ENCODE assay signal across 13 cellular contexts in the genomic region with DNA sequence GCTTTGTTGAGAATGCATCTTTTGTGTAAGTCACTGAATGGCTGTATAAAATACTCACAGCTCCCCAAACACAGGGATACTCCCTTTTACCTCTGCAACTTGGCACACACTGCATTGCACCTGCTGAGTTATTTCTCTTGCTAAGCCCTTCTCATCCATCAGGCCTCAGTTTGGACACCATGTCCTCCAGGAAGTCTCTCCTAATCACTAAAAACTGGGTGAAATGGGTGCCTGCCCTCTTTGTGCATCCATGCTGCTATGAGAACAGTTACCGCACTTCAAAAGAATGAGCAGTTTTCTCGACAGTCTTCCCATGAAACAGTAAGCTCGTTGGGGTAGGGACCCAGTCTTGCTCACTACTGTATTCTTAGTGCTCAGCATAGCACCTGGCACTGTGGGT.
"Had no signal": no experiment of that assay in that cellular context is flagged by ENCODE, and none has a peak within 500 bp of the region (broad histone marks: within the 10 kb centered on the region; RNA-seq: fewer than 3 reads in every experiment).

No MANE protein-coding gene starts in this region.

- DNase-seq: activated CD4-positive, alpha-beta memory T cell treated with anti-CD3 and anti-CD28 coated beads, Interleukin-2, amount 10 ng/mL, durations not matched to agents 7 days and 5 days; activated CD4-positive, alpha-beta T cell treated with anti-CD3 and anti-CD28 coated beads for 1 hour; activated CD8-positive, alpha-beta memory T cell treated with anti-CD3 and anti-CD28 coated beads, Interleukin-2, amount 50 U/mL, for 48 hours; activated naive CD4-positive, alpha-beta T cell; cortex of kidney; effector memory CD4-positive, alpha-beta T cell; gastrocnemius medialis; kidney; midbrain; stimulated activated CD4-positive, alpha-beta T cell treated with anti-CD3 and anti-CD28 coated beads, Interleukin-2, amount 100 ng/mL, for 48 hours; stimulated activated naive CD4-positive, alpha-beta T cell treated with Interleukin-2 at 50 U/mL for 16 hours had no signal

- H3K27me3 Mint-ChIP-seq: naive thymus-derived CD4-positive, alpha-beta T cell; type B pancreatic cell had no signal

- ATAC-seq: gastrocnemius medialis; naive thymus-derived CD4-positive, alpha-beta T cell had no signal

- H3K4me3 Mint-ChIP-seq: activated CD4-positive, alpha-beta memory T cell treated with anti-CD3 and anti-CD28 coated beads, Interleukin-2, amount 10 ng/mL, durations not matched to agents 7 days and 5 days; naive thymus-derived CD4-positive, alpha-beta T cell; type B pancreatic cell had no signal

- H3K36me3 ChIP-seq: gastrocnemius medialis had no signal

- H3K36me3 Mint-ChIP-seq: naive thymus-derived CD4-positive, alpha-beta T cell; type B pancreatic cell had no signal

- H3K9me3 ChIP-seq: gastrocnemius medialis had no signal

- H3K27me3 ChIP-seq: gastrocnemius medialis had no signal

- H3K9me3 Mint-ChIP-seq: activated CD4-positive, alpha-beta memory T cell treated with anti-CD3 and anti-CD28 coated beads, Interleukin-2, amount 10 ng/mL, durations not matched to agents 7 days and 5 days; type B pancreatic cell had no signal

- H3K4me3 ChIP-seq: gastrocnemius medialis had no signal

- H3K27ac Mint-ChIP-seq: activated CD4-positive, alpha-beta memory T cell treated with anti-CD3 and anti-CD28 coated beads, Interleukin-2, amount 10 ng/mL, durations not matched to agents 7 days and 5 days; type B pancreatic cell had no signal
